Comparison of ENCODE assay signal across 8 cellular contexts in the genomic region with DNA sequence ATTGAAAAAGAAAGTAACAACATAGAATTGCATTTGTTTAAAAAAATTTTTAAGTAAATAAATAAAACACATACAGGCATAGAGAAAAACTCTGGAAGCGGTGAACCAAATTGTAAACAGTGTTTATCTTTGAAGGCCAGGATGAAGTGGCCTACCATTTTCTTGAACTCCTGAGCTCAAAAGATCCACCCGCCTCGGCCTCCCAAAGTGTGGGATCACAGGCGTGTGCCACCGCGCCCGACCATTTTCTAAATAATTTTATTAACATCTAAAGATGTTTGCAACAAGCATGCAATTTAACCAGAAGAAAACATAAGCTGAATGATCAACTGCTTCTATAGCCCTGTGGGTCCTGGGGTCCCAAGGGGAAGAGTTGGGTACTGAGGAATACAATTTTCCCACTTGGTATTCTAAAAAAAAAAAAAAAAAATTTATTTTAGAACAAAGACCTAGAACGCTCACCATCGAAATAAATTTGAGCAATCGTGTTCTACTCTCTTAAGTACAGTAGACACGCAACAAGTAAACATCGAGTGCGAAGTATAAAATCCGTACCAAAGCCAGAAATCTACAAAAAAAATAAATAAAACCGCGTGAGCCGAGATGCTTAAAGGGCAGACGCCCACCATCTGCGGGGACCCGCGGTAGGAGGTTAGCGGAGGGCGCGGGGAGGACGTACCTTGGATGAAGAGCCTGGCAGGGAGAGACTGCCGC. TPM values are rescaled to one million over a fixed set of nuclear protein-coding genes. Genes with fewer than 3 reads are reported as not detected.
DNase-seq lines count a peak whose midpoint lies in the region; ATAC-seq, FAIRE-seq and TF ChIP-seq lines count a peak whose summit lies in the region.

No MANE protein-coding gene starts in this region.

- peak overlapping the region; percentile 11 for H3K23ac ChIP-seq in mesendoderm (ENCODE audit: low read length)

- FAIRE-seq in bronchial epithelial cell (lab: Jason Lieb, UNC), result no peak

- no peaks in the 10 kb centered on the region for H3K27me3 ChIP-seq in bronchial epithelial cell (ENCODE audit: control insufficient read depth, insufficient read depth, low read length)
- no peaks in the 10 kb centered on the region for H3K27me3 ChIP-seq in mesendoderm (ENCODE audit: insufficient read depth, low read length, poor library complexity)
- H3K27me3 ChIP-seq in upper lobe of left lung, result no peaks in the 10 kb centered on the region

- peaks cover 42% of the 10 kb centered on the region for H3K79me2 ChIP-seq in mesendoderm (ENCODE audit: control insufficient read depth, insufficient read depth, low read length)

- H3K18ac ChIP-seq in mesendoderm (ENCODE audit: low read length), result peak overlapping the region; percentile 82

- WGBS in mesendoderm (ENCODE audit: extremely low coverage, insufficient coverage, low lambda C conversion rate), result no CpG with 5 or more reads among the region's 26 CpGs
- WGBS in upper lobe of left lung, 2 donors, result 0 to 1% methylated on average over 25 to 26 of the region's 26 CpGs

- H3K27ac ChIP-seq in mesendoderm (ENCODE audit: low read depth, low read length) (peak overlapping the region; percentile 82), upper lobe of left lung (peak overlapping the region; percentile 92 to 95 (median 93))

- H3K4ac ChIP-seq in mesendoderm (ENCODE audit: low read depth, low read length), result peak overlapping the region; percentile 58

- peak overlapping the region; percentile 96 for H3K56ac ChIP-seq in mesendoderm (ENCODE audit: low read length)

- H2AK5ac ChIP-seq in mesendoderm (ENCODE audit: low read length), result no peak overlapping the region

- peak overlapping the region; percentile 18 for H3K4me2 ChIP-seq in mesendoderm (ENCODE audit: low read length)

- H3K36me3 ChIP-seq in bronchial epithelial cell (ENCODE audit: control insufficient read depth, insufficient read depth, low read length), result no peaks in the 10 kb centered on the region
- no peaks in the 10 kb centered on the region for H3K36me3 ChIP-seq in mesendoderm (ENCODE audit: control insufficient read depth, insufficient read depth, low read length)
- no peaks in the 10 kb centered on the region for H3K36me3 ChIP-seq in upper lobe of left lung

- no peak overlapping the region for H2BK5ac ChIP-seq in mesendoderm (ENCODE audit: low read length)

- H4K5ac ChIP-seq in mesendoderm (ENCODE audit: low read length), result no peak overlapping the region

- H3K4me3 ChIP-seq in bronchial epithelial cell (ENCODE audit: low read depth, low read length) (peak overlapping the region; percentile 65), mesendoderm (ENCODE audit: low read length) (peak overlapping the region; percentile 92), upper lobe of left lung (peak overlapping the region; percentile 75 to 89 (median 83))

- TF ChIP-seq POLR2A in upper lobe of left lung (IDR thresholded peaks at IDR 0.05), result no peak

- no peaks in the 10 kb centered on the region for H3K4me1 ChIP-seq in mesendoderm (ENCODE audit: control insufficient read depth, low read depth, low read length)
- H3K4me1 ChIP-seq in upper lobe of left lung, result peaks cover 14 to 44% (median 25%) of the 10 kb centered on the region in 4 donors

- TF ChIP-seq CTCF in bronchial epithelial cell (IDR thresholded peaks at IDR 0.05; ENCODE audit: insufficient read depth, low read length, severe bottlenecking), result no peak
- no peak for TF ChIP-seq CTCF in upper lobe of left lung (IDR thresholded peaks at IDR 0.05)

- no peak for TF ChIP-seq EP300 in upper lobe of left lung (IDR thresholded peaks at IDR 0.05)

- peak overlapping the region; percentile 93 for H3K9ac ChIP-seq in mesendoderm (ENCODE audit: low read length)

- DNase-seq in NCI-H1694 treated with DMSO at 0.1 percent for 48 hours (lab: John Stamatoyannopoulos, UW), result peak; percentile 42
- DNase-seq in NCI-H1694 (lab: John Stamatoyannopoulos, UW), result no peak
- DNase-seq in NCI-H526 treated with DMSO at 0.1 percent for 48 hours (lab: John Stamatoyannopoulos, UW), result peak; percentile 49
- DNase-seq in bronchial epithelial cell (ENCODE audit: low read depth), result peak; percentile 3
- peak; percentile 40 for DNase-seq in mesendoderm
- DNase-seq in upper lobe of left lung, result peak in 1 of 2 donors; percentile 21
- DNase-seq in SKM-1 treated with dmso at 0.1 percent for 144 hours (lab: John Stamatoyannopoulos, UW; ENCODE audit: unreplicated experiment), result no peak
- DNase-seq in NCI-H187 treated with DMSO at 0.1 percent for 48 hours (lab: John Stamatoyannopoulos, UW), result no peak

- H3K9me3 ChIP-seq in upper lobe of left lung, result peaks cover 0 to under 1% (median 0%) of the 10 kb centered on the region in 4 donors

- no peak for ATAC-seq in upper lobe of left lung (ENCODE audit: low FRiP score in 2 of 2)

- H2BK15ac ChIP-seq in mesendoderm (replicated peaks; ENCODE audit: low read depth), result no peak overlapping the region

- H3K79me1 ChIP-seq in mesendoderm (ENCODE audit: low read length), result no peaks in the 10 kb centered on the region

- H4K8ac ChIP-seq in mesendoderm (ENCODE audit: low read depth, low read length), result no peak overlapping the region

- no peak overlapping the region for H2BK120ac ChIP-seq in mesendoderm (ENCODE audit: low read depth, low read length)

RNA-seq across cellular contexts. Expression of a gene that starts 0.5 kb away (rescaled TPM):
- total RNA-seq in bronchial epithelial cell, result 7.6 and 9.2 TPM in 2 replicates
- 57.4 TPM for polyA plus RNA-seq in mesendoderm (2013, experiment 1 of 2)
- polyA plus RNA-seq in mesendoderm (2013, experiment 2 of 2), result 60.2 TPM
- 10 to 100 TPM; 19.2 to 58.7 (median 30.5) TPM for total RNA-seq in upper lobe of left lung

Comparison
In these comparisons a context has a peak if more than half of its experiments do, and no peak if none do; other contexts are left out.
1. DNase-seq: peak in NCI-H1694 treated with DMSO at 0.1 percent for 48 hours (single experiment), NCI-H526 treated with DMSO at 0.1 percent for 48 hours (single experiment), bronchial epithelial cell (single experiment) and mesendoderm (single experiment); none in NCI-H1694 (single experiment), SKM-1 treated with dmso at 0.1 percent for 144 hours (single experiment) and NCI-H187 treated with DMSO at 0.1 percent for 48 hours (single experiment).
2. Peak in every context shown above with its lines, with median percentiles within 50 percentile points of each other: H3K4me3 ChIP-seq.